Comparison of ENCODE assay signal across 14 cellular contexts in the genomic region with DNA sequence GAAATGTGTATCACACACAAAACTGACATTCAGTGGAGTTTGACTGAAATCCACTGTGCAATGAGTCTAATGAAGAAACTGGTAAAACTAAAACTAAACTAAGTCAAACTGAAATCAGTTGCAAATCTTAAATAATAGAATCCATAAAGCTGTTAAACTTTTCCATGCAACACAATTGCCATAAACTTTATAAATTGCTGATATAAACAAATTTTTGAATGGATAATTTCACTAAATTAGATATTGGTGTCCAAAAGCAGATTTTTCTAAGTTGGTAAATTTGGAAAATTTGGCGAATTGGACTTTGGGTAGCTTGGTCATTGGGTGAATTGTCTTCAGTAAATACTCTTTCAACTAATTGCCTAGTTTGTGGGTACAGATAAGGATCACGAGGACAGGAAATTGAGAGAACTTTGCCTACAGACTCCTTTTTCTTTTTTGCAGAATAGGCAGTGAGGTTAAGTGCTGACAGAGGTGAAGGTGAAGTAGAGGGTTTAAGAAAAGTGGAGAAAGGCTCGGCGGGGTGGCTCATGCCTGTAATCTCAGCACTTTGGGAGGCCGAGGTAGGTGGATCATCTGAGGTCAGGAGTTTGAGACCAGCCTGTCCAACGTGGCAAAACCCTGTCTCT. TPM values are rescaled to one million over a fixed set of nuclear protein-coding genes. Genes with fewer than 3 reads are reported as not detected.
A peak's percentile ranks its signal among the peaks of the same experiment; 100 is the strongest.
DNase-seq lines count a peak whose midpoint lies in the region; ATAC-seq lines count a peak whose summit lies in the region.
"Had no signal": no experiment of that assay in that cellular context is flagged by ENCODE, and none has a peak within 500 bp of the region (broad histone marks: within the 10 kb centered on the region; RNA-seq: fewer than 3 reads in every experiment).

No MANE protein-coding gene starts in this region.

- H3K36me3 Mint-ChIP-seq in activated naive CD4-positive, alpha-beta T cell treated with anti-CD3 and anti-CD28 coated beads, Interleukin-2, amount 50 U/mL, for 24 hours: no peaks in the 10 kb centered on the region
- H3K36me3 Mint-ChIP-seq in CD8-positive, alpha-beta memory T cell: peaks cover 0 to 3% (median 0%) of the 10 kb centered on the region in 3 donors
- H3K36me3 Mint-ChIP-seq in T-helper 17 cell (ENCODE audit: low read depth): no peaks in the 10 kb centered on the region
- peaks cover 0 to 23% (median 0%) of the 10 kb centered on the region in 5 donors for H3K36me3 Mint-ChIP-seq in naive thymus-derived CD4-positive, alpha-beta T cell

- H3K27ac ChIP-seq in CD8-positive, alpha-beta memory T cell (ENCODE audit: low read depth, low read length): no peak overlapping the region
- no peak overlapping the region for H3K27ac ChIP-seq in naive thymus-derived CD4-positive, alpha-beta T cell (ENCODE audit: low read depth, low read length)

- no peak overlapping the region for H3K4me3 ChIP-seq in CD8-positive, alpha-beta memory T cell (ENCODE audit: low read length)
- H3K4me3 ChIP-seq in naive thymus-derived CD4-positive, alpha-beta T cell (ENCODE audit: low read length): no peak overlapping the region

- H3K27me3 ChIP-seq in CD8-positive, alpha-beta memory T cell (ENCODE audit: insufficient read depth, low read length, poor library complexity, severe bottlenecking): no peaks in the 10 kb centered on the region
- no peaks in the 10 kb centered on the region for H3K27me3 ChIP-seq in naive thymus-derived CD4-positive, alpha-beta T cell (ENCODE audit: control insufficient read depth in 2 of 2, insufficient read depth in 2 of 2, low read length in 2 of 2)

- H3K36me3 ChIP-seq in CD8-positive, alpha-beta memory T cell (ENCODE audit: insufficient read depth, low read length): no peaks in the 10 kb centered on the region
- H3K36me3 ChIP-seq in naive thymus-derived CD4-positive, alpha-beta T cell (ENCODE audit: control insufficient read depth in 2 of 3, insufficient read depth in 3 of 3, low read length in 3 of 3): no peaks in the 10 kb centered on the region

- H3K27me3 Mint-ChIP-seq in activated naive CD4-positive, alpha-beta T cell treated with anti-CD3 and anti-CD28 coated beads, Interleukin-2, amount 50 U/mL, for 24 hours: no peaks in the 10 kb centered on the region
- no peaks in the 10 kb centered on the region for H3K27me3 Mint-ChIP-seq in CD8-positive, alpha-beta memory T cell
- H3K27me3 Mint-ChIP-seq in T-helper 17 cell: no peaks in the 10 kb centered on the region
- H3K27me3 Mint-ChIP-seq in naive thymus-derived CD4-positive, alpha-beta T cell: peaks cover 0 to 10% (median 0%) of the 10 kb centered on the region in 5 donors

- peaks cover 88% of the 10 kb centered on the region for H3K4me1 Mint-ChIP-seq in activated naive CD4-positive, alpha-beta T cell treated with anti-CD3 and anti-CD28 coated beads, Interleukin-2, amount 50 U/mL, for 24 hours
- H3K4me1 Mint-ChIP-seq in CD8-positive, alpha-beta memory T cell: peaks cover 58 to 82% (median 79%) of the 10 kb centered on the region in 3 donors
- H3K4me1 Mint-ChIP-seq in T-helper 17 cell: peaks cover 57% of the 10 kb centered on the region
- peaks cover 52 to 94% (median 83%) of the 10 kb centered on the region in 7 donors for H3K4me1 Mint-ChIP-seq in naive thymus-derived CD4-positive, alpha-beta T cell

- CTCF ChIA-PET in CD8-positive, alpha-beta memory T cell (lab: Charles Lee): interaction anchor here (0.8 to 6.0 kb wide), 4 partner anchors 13 to 139 kb away, joined by 3 to 45 read pairs (median 14); partner anchors contain the start of genes ILK, MRPL17 and TPP1
- CTCF ChIA-PET in naive thymus-derived CD4-positive, alpha-beta T cell (lab: Charles Lee): interaction anchor here (1.3 to 2.0 kb wide), 3 partner anchors 13 to 65 kb away, joined by 3 to 7 read pairs (median 6); partner anchors contain the start of genes MRPL17 and TAF10

- POLR2A ChIA-PET in CD8-positive, alpha-beta memory T cell (lab: Charles Lee): interaction anchor here (1.2 kb wide), 1 partner anchor 52 kb away, joined by 3 read pairs; no protein-coding TSS in a partner anchor
- POLR2A ChIA-PET in naive thymus-derived CD4-positive, alpha-beta T cell (lab: Charles Lee): interaction anchor here (1.1 to 5.7 kb wide), 6 partner anchors 9 to 59 kb away, joined by 3 to 68 read pairs (median 4); partner anchors contain the start of genes MRPL17 and TPP1

- H3K4me3 Mint-ChIP-seq in activated naive CD4-positive, alpha-beta T cell treated with anti-CD3 and anti-CD28 coated beads, Interleukin-2, amount 50 U/mL, for 24 hours: peak overlapping the region; percentile 30
- H3K4me3 Mint-ChIP-seq in CD8-positive, alpha-beta memory T cell: peak overlapping the region in 6 of 7 donors; percentile 10 to 74 (median 59)
- H3K4me3 Mint-ChIP-seq in T-helper 17 cell: peak overlapping the region; percentile 63
- peak overlapping the region; percentile 37 to 87 (median 72) for H3K4me3 Mint-ChIP-seq in naive thymus-derived CD4-positive, alpha-beta T cell

- H3K9me3 ChIP-seq in CD8-positive, alpha-beta memory T cell (ENCODE audit: low read length): no peaks in the 10 kb centered on the region
- H3K9me3 ChIP-seq in T-helper 17 cell (ENCODE audit: control insufficient read depth, low read length, poor library complexity, severe bottlenecking): no peaks in the 10 kb centered on the region
- no peaks in the 10 kb centered on the region for H3K9me3 ChIP-seq in naive thymus-derived CD4-positive, alpha-beta T cell (ENCODE audit: control insufficient read depth in 2 of 3, low read length in 3 of 3)

- DNase-seq in activated naive CD4-positive, alpha-beta T cell treated with Interleukin-2 at 50 U/mL for 16 hours: no peak
- DNase-seq in CD8-positive, alpha-beta memory T cell: no peak
- DNase-seq in T-helper 17 cell (no peak), left cardiac atrium (no peak)
- peak in 4 of 9 donors; percentile 11 to 37 (median 28) for DNase-seq in naive thymus-derived CD4-positive, alpha-beta T cell
- DNase-seq: COR-L47, H7, NCI-H1417, NCI-H1930, NCI-H510A treated with DMSO at 0.1 percent for 48 hours, Right ventricle myocardium superior had no signal

- H3K27ac Mint-ChIP-seq in activated naive CD4-positive, alpha-beta T cell treated with anti-CD3 and anti-CD28 coated beads, Interleukin-2, amount 50 U/mL, for 24 hours: peak overlapping the region; percentile 48
- peak overlapping the region; percentile 12 to 80 (median 34) for H3K27ac Mint-ChIP-seq in CD8-positive, alpha-beta memory T cell
- H3K27ac Mint-ChIP-seq in T-helper 17 cell: peak overlapping the region; percentile 39
- peak overlapping the region; percentile 23 to 87 (median 77) for H3K27ac Mint-ChIP-seq in naive thymus-derived CD4-positive, alpha-beta T cell

- ATAC-seq in T-helper 17 cell (no peak), GM18909 (IDR thresholded peaks at IDR 0.05; ENCODE audit: poor library complexity, unreplicated experiment) (no peak), left cardiac atrium (no peak)
- no peak for ATAC-seq in naive thymus-derived CD4-positive, alpha-beta T cell
- ATAC-seq: Panc1 had no signal

- intact Hi-C loops in naive thymus-derived CD4-positive, alpha-beta T cell (cut with micrococcal nuclease): loop anchor here in 1 of 2 donors (1.0 kb wide), 1 partner anchor 13 kb away; the partner anchor contains the start of gene MRPL17
- intact Hi-C loops in left cardiac atrium (cut with DNase I): no loop called here

- H3K4me1 ChIP-seq in CD8-positive, alpha-beta memory T cell (ENCODE audit: insufficient read depth, low read length): peaks cover 69% of the 10 kb centered on the region
- H3K4me1 ChIP-seq in naive thymus-derived CD4-positive, alpha-beta T cell (ENCODE audit: control insufficient read depth in 2 of 2, insufficient read depth in 2 of 2, low read length in 2 of 2): peaks cover 16 to 64% of the 10 kb centered on the region in 2 donors

- H3K9me3 Mint-ChIP-seq in activated naive CD4-positive, alpha-beta T cell treated with anti-CD3 and anti-CD28 coated beads, Interleukin-2, amount 50 U/mL, for 24 hours: no peaks in the 10 kb centered on the region
- no peaks in the 10 kb centered on the region for H3K9me3 Mint-ChIP-seq in CD8-positive, alpha-beta memory T cell
- peaks cover 0 to 11% (median 1%) of the 10 kb centered on the region in 11 donors for H3K9me3 Mint-ChIP-seq in naive thymus-derived CD4-positive, alpha-beta T cell

RNA-seq across cellular contexts. Expression of gene MRPL17, which starts 12.8 kb away (rescaled TPM):
- total RNA-seq in CD8-positive, alpha-beta memory T cell: 100 to 1,000 TPM; 124 to 129 TPM
- 24.3 TPM for polyA plus RNA-seq in CD8-positive, alpha-beta memory T cell
- 10 to 100 TPM; 10.9 TPM for total RNA-seq in T-helper 17 cell
- 10 to 100 TPM in 4 of 5 experiments, 1 to 10 TPM in 1; 10.0 to 70.3 (median 26.4) TPM for total RNA-seq in naive thymus-derived CD4-positive, alpha-beta T cell
- 10 to 100 TPM; 21.6 to 33.4 TPM for polyA plus RNA-seq in naive thymus-derived CD4-positive, alpha-beta T cell
- 10 to 100 TPM; 40.0 to 48.6 TPM for total RNA-seq in left cardiac atrium

RNA-seq across cellular contexts. Expression of gene DCHS1, which starts 14.7 kb away (rescaled TPM):
- total RNA-seq in CD8-positive, alpha-beta memory T cell: under 1 TPM; 0.89 to 0.96 TPM
- polyA plus RNA-seq in CD8-positive, alpha-beta memory T cell: 1.5 TPM
- 1 to 10 TPM; 1.8 to 8.0 TPM for total RNA-seq in T-helper 17 cell
- 10 to 100 TPM in 3 of 5 experiments, 1 to 10 TPM in 1, under 1 TPM in 1; 0.48 to 12.5 (median 10.9) TPM for total RNA-seq in naive thymus-derived CD4-positive, alpha-beta T cell
- polyA plus RNA-seq in naive thymus-derived CD4-positive, alpha-beta T cell: 1 to 10 TPM; 2.7 to 4.8 TPM
- 10 to 100 TPM; 14.4 to 15.8 TPM for total RNA-seq in left cardiac atrium

RNA-seq across cellular contexts. Expression of gene TPP1, which starts 51.1 kb away (rescaled TPM):
- 10 to 100 TPM; 57.2 to 61.6 TPM for total RNA-seq in CD8-positive, alpha-beta memory T cell
- polyA plus RNA-seq in CD8-positive, alpha-beta memory T cell: 165 TPM
- total RNA-seq in T-helper 17 cell (10 to 100 TPM; 77.1 to 84.6 TPM), left cardiac atrium (10 to 100 TPM; 69.5 to 87.7 TPM)
- 100 to 1,000 TPM in 3 of 5 experiments, 10 to 100 TPM in 2; 49.9 to 160 (median 134) TPM for total RNA-seq in naive thymus-derived CD4-positive, alpha-beta T cell
- polyA plus RNA-seq in naive thymus-derived CD4-positive, alpha-beta T cell: 100 to 1,000 TPM in 1 of 2 donors, 10 to 100 TPM in 1; 91.6 to 116 TPM

RNA-seq across cellular contexts. Expression of gene TAF10, which starts 58.3 kb away (rescaled TPM):
- 100 to 1,000 TPM; 173 to 175 TPM for total RNA-seq in CD8-positive, alpha-beta memory T cell
- 336 TPM for polyA plus RNA-seq in CD8-positive, alpha-beta memory T cell
- total RNA-seq in T-helper 17 cell: 100 to 1,000 TPM; 124 to 132 TPM
- 100 to 1,000 TPM; 116 to 135 (median 128) TPM for total RNA-seq in naive thymus-derived CD4-positive, alpha-beta T cell
- 100 to 1,000 TPM; 210 to 247 TPM for polyA plus RNA-seq in naive thymus-derived CD4-positive, alpha-beta T cell
- 100 to 1,000 TPM; 102 to 105 TPM for total RNA-seq in left cardiac atrium
